Comparison of ENCODE assay signal across 9 cellular contexts in genomic region chr11:3159296-3160190, GRCh38. TPM values are rescaled to one million over a fixed set of nuclear protein-coding genes. Genes with fewer than 3 reads are reported as not detected.
DNase-seq lines count a peak whose midpoint lies in the region; ATAC-seq and TF ChIP-seq lines count a peak whose summit lies in the region.
"Had no signal": no experiment of that assay in that cellular context is flagged by ENCODE, and none has a peak within 500 bp of the region (broad histone marks: within the 10 kb centered on the region; RNA-seq: fewer than 3 reads in every experiment).

No MANE protein-coding gene starts in this region.

- H3K79me2 ChIP-seq in trophoblast cell (ENCODE audit: control insufficient read depth, insufficient read depth, low read length, poor library complexity): peaks cover 22% of the 10 kb centered on the region

- H3K4me3 ChIP-seq in BE2C (ENCODE audit: low read depth, low read length) (peak overlapping the region; percentile 44), right cardiac atrium (ENCODE audit: low read length) (peak overlapping the region; percentile 52), trophoblast cell (ENCODE audit: low read depth, low read length) (peak overlapping the region; percentile 33)

- H2BK5ac ChIP-seq in trophoblast cell (ENCODE audit: low read depth, low read length, poor library complexity): no peak overlapping the region

- H3K14ac ChIP-seq in trophoblast cell (ENCODE audit: low read length): peak overlapping the region; percentile 7

- H3K9ac ChIP-seq in trophoblast cell (ENCODE audit: low read length): no peak overlapping the region

- peak overlapping the region; percentile 33 for H3K18ac ChIP-seq in trophoblast cell (ENCODE audit: low read length)

- peaks cover 11% of the 10 kb centered on the region for H3K79me1 ChIP-seq in trophoblast cell (ENCODE audit: low read length)

- H4K12ac ChIP-seq in trophoblast cell (ENCODE audit: low read depth, low read length): no peak overlapping the region

- intact Hi-C loops in right cardiac atrium (cut with DNase I): no loop called here

- H2BK120ac ChIP-seq in trophoblast cell (ENCODE audit: insufficient read depth, low read length, poor library complexity): no peak overlapping the region

- ATAC-seq in right cardiac atrium: peak; percentile 12 to 25
- no peak for ATAC-seq in GM21367 (IDR thresholded peaks at IDR 0.05; ENCODE audit: unreplicated experiment)
- ATAC-seq in GM18868 (IDR thresholded peaks at IDR 0.05; ENCODE audit: unreplicated experiment): no peak
- ATAC-seq in GM18505 (IDR thresholded peaks at IDR 0.05; ENCODE audit: unreplicated experiment): no peak

- peak overlapping the region; percentile 60 for H3K4me2 ChIP-seq in trophoblast cell (ENCODE audit: low read length)

- DNase-seq in BE2C (peak; percentile 65), amniotic epithelial cell (ENCODE audit: low read depth) (peak; percentile 37), right cardiac atrium (peak; percentile 68 to 91 (median 82)), trophoblast cell (no peak), NCI-H2171 (lab: John Stamatoyannopoulos, UW) (no peak)

- no peak overlapping the region for H4K8ac ChIP-seq in trophoblast cell (ENCODE audit: low read depth, low read length)

- TF ChIP-seq CTCF in BE2C (IDR thresholded peaks at IDR 0.05; ENCODE audit: low read depth, low read length): no peak

- no peak overlapping the region for H4K91ac ChIP-seq in trophoblast cell (ENCODE audit: low read depth, low read length)

- no peak overlapping the region for H3K27ac ChIP-seq in right cardiac atrium (ENCODE audit: low read length)
- H3K27ac ChIP-seq in trophoblast cell (ENCODE audit: low read depth, low read length): no peak overlapping the region
- H3K27ac ChIP-seq: neutrophil had no signal

- H3K23ac ChIP-seq in trophoblast cell (ENCODE audit: low read length): no peak overlapping the region

- H2AFZ ChIP-seq in trophoblast cell (ENCODE audit: insufficient read depth, low read length, poor library complexity): no peak overlapping the region

- 45% methylated on average over 14 of the region's 14 CpGs for WGBS in right cardiac atrium
- WGBS in trophoblast cell (ENCODE audit: extremely low coverage, insufficient coverage, insufficient read length): no CpG with 5 or more reads among the region's 14 CpGs

- peak overlapping the region; percentile 20 for H2AK5ac ChIP-seq in trophoblast cell (ENCODE audit: low read length)

- H3K4me1 ChIP-seq in BE2C (peaks cover 20% of the 10 kb centered on the region), right cardiac atrium (ENCODE audit: control insufficient read depth, insufficient read depth, low read length) (peaks cover 28% of the 10 kb centered on the region), trophoblast cell (ENCODE audit: control insufficient read depth in 1 of 2, insufficient read depth in 2 of 2, low read length in 2 of 2) (peaks cover 58 to 65% of the 10 kb centered on the region in 2 experiments)

- H3K27me3 ChIP-seq in BE2C (no peaks in the 10 kb centered on the region), right cardiac atrium (ENCODE audit: control insufficient read depth, insufficient read depth) (no peaks in the 10 kb centered on the region), trophoblast cell (ENCODE audit: insufficient read depth, low read length) (no peaks in the 10 kb centered on the region)

- peak overlapping the region; percentile 44 for H3K4ac ChIP-seq in trophoblast cell (ENCODE audit: low read depth, low read length)

- H3K9me3 ChIP-seq in BE2C (no peaks in the 10 kb centered on the region), right cardiac atrium (ENCODE audit: control insufficient read depth, low read length) (no peaks in the 10 kb centered on the region), trophoblast cell (ENCODE audit: insufficient read depth, low read depth, low read length) (no peaks in the 10 kb centered on the region)
- H3K9me3 ChIP-seq: neutrophil had no signal

- H2BK12ac ChIP-seq in trophoblast cell (ENCODE audit: low read length): no peak overlapping the region

- TF ChIP-seq POLR2A in GM18505 (IDR thresholded peaks at IDR 0.05; ENCODE audit: borderline replicate concordance, extremely low read depth, insufficient read depth, insufficient read length): no peak

- no peaks in the 10 kb centered on the region for H3K36me3 ChIP-seq in BE2C
- H3K36me3 ChIP-seq in trophoblast cell (ENCODE audit: control insufficient read depth in 1 of 2, insufficient read depth in 2 of 2, low read length in 2 of 2): peaks cover 0 to 5% of the 10 kb centered on the region in 2 experiments
- H3K36me3 ChIP-seq: neutrophil had no signal

RNA-seq across cellular contexts. Expression of gene OSBPL5, which starts 5.6 kb away (rescaled TPM):
- polyA plus RNA-seq in BE2C (2012; ENCODE audit: insufficient read depth, insufficient read length, low read depth): 6.4 TPM
- total RNA-seq in right cardiac atrium: 10 to 100 TPM; 14.1 to 19.1 (median 15.4) TPM
- polyA plus RNA-seq in right cardiac atrium: 10.3 TPM
- 12.2 and 12.3 TPM in 2 replicates for polyA plus RNA-seq in trophoblast cell (2013)

RNA-seq across cellular contexts. Expression of gene MRGPRG, which starts 59.1 kb away (rescaled TPM):
- not detected for polyA plus RNA-seq in BE2C (2012; ENCODE audit: insufficient read depth, insufficient read length, low read depth)
- total RNA-seq in right cardiac atrium: not detected
- polyA plus RNA-seq in right cardiac atrium: not detected
- polyA plus RNA-seq in trophoblast cell (2013): not detected in 2 replicates

Comparison
In these comparisons a context has a peak if more than half of its experiments do, and no peak if none do; other contexts are left out.
1. DNase-seq: peak in BE2C (single experiment), amniotic epithelial cell (single experiment) and right cardiac atrium (3 of 3); none in trophoblast cell (0 of 2) and NCI-H2171 (single experiment).
2. ATAC-seq: peak in right cardiac atrium (2 of 2); none in GM21367 (single experiment), GM18868 (single experiment) and GM18505 (single experiment).
3. Peak in every context shown above with its lines, with median percentiles within 50 percentile points of each other: H3K4me3 ChIP-seq.